Comparison of ENCODE assay signal across 1 cellular context in genomic region chr6:19538086-19538485, GRCh38.
TF ChIP-seq lines count a peak whose summit lies in the region.

No MANE protein-coding gene starts in this region.

TF ChIP-seq in SK-N-SH treated with all-trans-retinoic acid at 6 μM for 48 hours, 23 proteins besides CTCF, POLR2A, EP300 and RAD21 (continued from another document):
- TF ChIP-seq TCF4 (CRISPR knock-in tag; IDR thresholded peaks at IDR 0.05; ENCODE audit: borderline replicate concordance) (no peak), ARNTL (CRISPR knock-in tag; IDR thresholded peaks at IDR 0.05; ENCODE audit: borderline replicate concordance, low read depth) (no peak), ZC3H10 (CRISPR knock-in tag; IDR thresholded peaks at IDR 0.05) (no peak), SNAI2 (CRISPR knock-in tag; IDR thresholded peaks at IDR 0.05) (no peak), ZFP3 (CRISPR knock-in tag; IDR thresholded peaks at IDR 0.05) (no peak), RARB (CRISPR knock-in tag; IDR thresholded peaks at IDR 0.05) (no peak), PPARA (CRISPR knock-in tag; IDR thresholded peaks at IDR 0.05; ENCODE audit: borderline replicate concordance) (no peak), ISL1 (CRISPR knock-in tag; IDR thresholded peaks at IDR 0.05) (no peak), CSDC2 (CRISPR knock-in tag; IDR thresholded peaks at IDR 0.05) (no peak), ZNF565 (CRISPR knock-in tag; conservative IDR thresholded peaks at IDR 0.05; ENCODE audit: low read depth) (no peak), OSR1 (CRISPR knock-in tag; IDR thresholded peaks at IDR 0.05) (no peak), POU6F1 (CRISPR knock-in tag; IDR thresholded peaks at IDR 0.05; ENCODE audit: borderline replicate concordance, low read depth) (no peak), CSRNP3 (CRISPR knock-in tag; IDR thresholded peaks at IDR 0.05) (no peak), ZNF70 (CRISPR knock-in tag; IDR thresholded peaks at IDR 0.05) (no peak)
